Comparison of ENCODE assay signal across 10 cellular contexts in genomic region chr9:111356567-111357244, GRCh38. TPM values are rescaled to one million over a fixed set of nuclear protein-coding genes. Genes with fewer than 3 reads are reported as not detected.
DNase-seq lines count a peak whose midpoint lies in the region; ATAC-seq and TF ChIP-seq lines count a peak whose summit lies in the region.
"Had no signal": no experiment of that assay in that cellular context is flagged by ENCODE, and none has a peak within 500 bp of the region (broad histone marks: within the 10 kb centered on the region; RNA-seq: fewer than 3 reads in every experiment).

No MANE protein-coding gene starts in this region.

- H3K9me3 ChIP-seq in spleen, result no peaks in the 10 kb centered on the region
- H3K9me3 ChIP-seq: upper lobe of left lung had no signal

- intact Hi-C loops in left cardiac atrium (cut with DNase I) (no loop called here), spleen (cut with DNase I; ENCODE audit: low total_unique reads) (no loop called here)

- TF ChIP-seq POLR2A in spleen (IDR thresholded peaks at IDR 0.05), result no peak

- H3K27me3 ChIP-seq in spleen (replicated peaks in 1 of 7), result no peaks in the 10 kb centered on the region
- H3K27me3 ChIP-seq: upper lobe of left lung had no signal

- no peak overlapping the region for H3K27ac ChIP-seq in spleen
- H3K27ac ChIP-seq: upper lobe of left lung had no signal

- ATAC-seq in left cardiac atrium, result peak; percentile 41 to 91
- no peak for ATAC-seq in HG02798 (IDR thresholded peaks at IDR 0.05; ENCODE audit: poor library complexity, unreplicated experiment)

- WGBS in spleen, 5 donors, result 63 to 90% (median 79%) methylated on average over 11 of the region's 11 CpGs

- H3K4me1 ChIP-seq in spleen, result no peaks in the 10 kb centered on the region
- H3K4me1 ChIP-seq: upper lobe of left lung had no signal

- DNase-seq in HFF-Myc (ENCODE audit: extremely low read depth, low read depth) (peak; percentile 70), left cardiac atrium (no peak), stromal cell of bone marrow (ENCODE audit: low read depth) (peak; percentile 82), SK-N-DZ (ENCODE audit: low spot score) (no peak), spleen (no peak)
- DNase-seq: activated naive CD4-positive, alpha-beta T cell treated with anti-CD3 and anti-CD28 coated beads, Interleukin-2, amount 10 ng/mL, durations not matched to agents 7 days and 5 days; NCI-H187 treated with DMSO at 0.1 percent for 48 hours; upper lobe of left lung had no signal

- TF ChIP-seq CTCF in HFF-Myc (IDR thresholded peaks at IDR 0.05; ENCODE audit: low read depth, low read length, missing control alignments) (no peak), WI38 (IDR thresholded peaks at IDR 0.05; ENCODE audit: low read depth, low read length) (no peak), spleen (IDR thresholded peaks at IDR 0.05 in 8 of 11, conservative IDR thresholded peaks at IDR 0.05 in 3 of 11) (no peak)

- H3K36me3 ChIP-seq in spleen, result peaks cover 0 to 29% (median 8%) of the 10 kb centered on the region in 6 donors

- H3K4me3 ChIP-seq in HFF-Myc (replicated peaks; ENCODE audit: low read depth, low read length), result peak overlapping the region; percentile 30
- H3K4me3 ChIP-seq in WI38 (ENCODE audit: low read depth, low read length), result peak overlapping the region; percentile 44
- H3K4me3 ChIP-seq in spleen, result no peak overlapping the region
- H3K4me3 ChIP-seq: upper lobe of left lung had no signal

RNA-seq across cellular contexts. Expression of gene OR2K2, which starts 26.7 kb away (rescaled TPM):
- total RNA-seq in left cardiac atrium (not detected), spleen (not detected)
- not detected in 2 replicates for polyA plus RNA-seq in SK-N-DZ (2014; cell fraction: cytosol; rRNA removed)
- not detected in 2 replicates for polyA plus RNA-seq in SK-N-DZ (2014; cell fraction: nucleus; rRNA removed)
- polyA plus RNA-seq in spleen, result not detected
- total RNA-seq: upper lobe of left lung had no signal

Comparison
In these comparisons a context has a peak if more than half of its experiments do, and no peak if none do; other contexts are left out.
1. DNase-seq: peak in HFF-Myc (single experiment) and stromal cell of bone marrow (single experiment); none in left cardiac atrium (single experiment), SK-N-DZ (single experiment) and spleen (single experiment).
2. H3K4me3 ChIP-seq: peak in HFF-Myc (single experiment) and WI38 (single experiment); none in spleen (0 of 8).